In the genomic region with DNA sequence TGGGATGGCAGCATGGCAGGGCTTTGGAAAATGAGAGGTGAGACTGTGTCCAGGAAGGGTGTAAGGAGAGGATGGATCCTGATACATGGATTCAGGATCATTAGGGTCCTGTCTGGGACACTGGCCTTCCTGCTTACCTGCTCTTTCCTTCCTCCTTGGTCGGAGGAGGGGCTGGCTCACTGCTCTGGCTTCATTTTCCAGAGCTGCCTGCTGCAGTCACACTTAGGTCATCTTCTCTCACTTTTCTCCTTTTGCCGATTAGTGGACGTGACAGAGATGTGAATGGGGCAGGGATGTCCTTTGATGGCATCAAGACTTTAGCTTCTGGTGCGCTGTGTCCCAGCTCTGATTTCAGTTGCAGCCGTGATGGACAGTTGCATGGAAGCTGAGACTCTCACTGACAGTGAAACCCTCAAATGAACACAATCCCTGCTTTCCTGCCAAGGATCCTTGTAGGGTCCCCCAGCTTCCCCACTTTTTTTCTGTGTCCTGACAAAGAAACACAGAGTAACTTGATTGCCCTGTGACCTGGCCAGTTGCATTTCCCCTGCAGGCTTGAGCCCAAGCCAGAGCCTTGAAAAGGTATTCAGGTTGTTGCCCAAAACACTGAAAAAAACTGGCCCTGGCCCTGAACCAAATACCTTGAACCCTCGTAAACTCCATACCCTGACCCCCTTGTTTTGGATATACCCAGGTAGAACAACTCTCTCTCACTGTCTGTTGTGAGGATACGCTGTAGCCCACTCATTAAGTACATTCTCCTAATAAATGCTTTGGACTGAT, we compare ENCODE assay signal across 2 cellular contexts.
TF ChIP-seq lines count a peak whose summit lies in the region.

No MANE protein-coding gene starts in this region.

TF ChIP-seq in HCT116, 20 proteins besides CTCF, POLR2A, EP300 and RAD21:
- TF ChIP-seq CBX3 (IDR thresholded peaks at IDR 0.05; ENCODE audit: low read depth) (no peak), ZNF274 (IDR thresholded peaks at IDR 0.05; ENCODE audit: low read depth, low read length) (no peak), ZFX (IDR thresholded peaks at IDR 0.05) (no peak), EZH2 (IDR thresholded peaks at IDR 0.05) (no peak), EGR1 (IDR thresholded peaks at IDR 0.05; ENCODE audit: low read depth) (no peak), SIN3A (IDR thresholded peaks at IDR 0.05; ENCODE audit: low read depth) (no peak), SRF (IDR thresholded peaks at IDR 0.05; ENCODE audit: low read depth) (no peak), YY1 (IDR thresholded peaks at IDR 0.05; ENCODE audit: extremely low read depth, insufficient replicate concordance, low read depth, low read length) (no peak), EZH2phosphoT487 (IDR thresholded peaks at IDR 0.05; ENCODE audit: borderline replicate concordance) (no peak), TCF7L2 (IDR thresholded peaks at IDR 0.05; ENCODE audit: borderline replicate concordance, extremely low read depth, insufficient read depth, insufficient read length) (no peak), FOSL1 (IDR thresholded peaks at IDR 0.05; ENCODE audit: low read depth) (no peak), SP1 (IDR thresholded peaks at IDR 0.05; ENCODE audit: low read depth) (no peak), CEBPB (IDR thresholded peaks at IDR 0.05; ENCODE audit: low read depth) (no peak)
- TF ChIP-seq, protein P1, sequence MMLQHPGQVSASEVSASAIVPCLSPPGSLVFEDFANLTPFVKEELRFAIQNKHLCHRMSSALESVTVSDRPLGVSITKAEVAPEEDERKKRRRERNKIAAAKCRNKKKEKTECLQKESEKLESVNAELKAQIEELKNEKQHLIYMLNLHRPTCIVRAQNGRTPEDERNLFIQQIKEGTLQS (IDR thresholded peaks at IDR 0.05): no peak
- TF ChIP-seq, protein P2, sequence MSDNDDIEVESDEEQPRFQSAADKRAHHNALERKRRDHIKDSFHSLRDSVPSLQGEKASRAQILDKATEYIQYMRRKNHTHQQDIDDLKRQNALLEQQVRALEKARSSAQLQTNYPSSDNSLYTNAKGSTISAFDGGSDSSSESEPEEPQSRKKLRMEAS (IDR thresholded peaks at IDR 0.05): no peak
- TF ChIP-seq, protein P3, sequence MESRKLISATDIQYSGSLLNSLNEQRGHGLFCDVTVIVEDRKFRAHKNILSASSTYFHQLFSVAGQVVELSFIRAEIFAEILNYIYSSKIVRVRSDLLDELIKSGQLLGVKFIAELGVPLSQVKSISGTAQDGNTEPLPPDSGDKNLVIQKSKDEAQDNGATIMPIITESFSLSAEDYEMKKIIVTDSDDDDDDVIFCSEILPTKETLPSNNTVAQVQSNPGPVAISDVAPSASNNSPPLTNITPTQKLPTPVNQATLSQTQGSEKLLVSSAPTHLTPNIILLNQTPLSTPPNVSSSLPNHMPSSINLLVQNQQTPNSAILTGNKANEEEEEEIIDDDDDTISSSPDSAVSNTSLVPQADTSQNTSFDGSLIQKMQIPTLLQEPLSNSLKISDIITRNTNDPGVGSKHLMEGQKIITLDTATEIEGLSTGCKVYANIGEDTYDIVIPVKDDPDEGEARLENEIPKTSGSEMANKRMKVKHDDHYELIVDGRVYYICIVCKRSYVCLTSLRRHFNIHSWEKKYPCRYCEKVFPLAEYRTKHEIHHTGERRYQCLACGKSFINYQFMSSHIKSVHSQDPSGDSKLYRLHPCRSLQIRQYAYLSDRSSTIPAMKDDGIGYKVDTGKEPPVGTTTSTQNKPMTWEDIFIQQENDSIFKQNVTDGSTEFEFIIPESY (IDR thresholded peaks at IDR 0.05; ENCODE audit: extremely low read depth, insufficient replicate concordance, low read length): no peak
TF ChIP-seq in HCT116: peak in this region for 0.

TF ChIP-seq in WTC11, 78 proteins besides CTCF, POLR2A, EP300 and RAD21:
- TF ChIP-seq, protein P2 (CRISPR knock-in tag; IDR thresholded peaks at IDR 0.05): 0 out of 2 replicates have a peak, but pooled peaks have one; percentile 18
- TF ChIP-seq IRF2 (CRISPR knock-in tag; IDR thresholded peaks at IDR 0.05; ENCODE audit: borderline replicate concordance, low read depth): no peak
- no peak for TF ChIP-seq CREB1 (CRISPR knock-in tag; IDR thresholded peaks at IDR 0.05)
